14 cellular contexts compared by ENCODE assay signal in genomic region chr1:231935856-231936255, GRCh38.
"Had no signal": no experiment of that assay in that cellular context is flagged by ENCODE, and none has a peak within 500 bp of the region (broad histone marks: within the 10 kb centered on the region; RNA-seq: fewer than 3 reads in every experiment).

No MANE protein-coding gene starts in this region.

- H3K27me3 Mint-ChIP-seq: activated B cell treated with CpG ODN at 0.5 μM for 24 hours; activated CD4-positive, alpha-beta T cell treated with anti-CD3 and anti-CD28 coated beads, Interleukin-2, amount 10 ng/mL, durations not matched to agents 24 days and 14 days had no signal

- H3K27ac Mint-ChIP-seq: activated B cell treated with CpG ODN at 0.5 μM for 24 hours; activated CD4-positive, alpha-beta T cell treated with anti-CD3 and anti-CD28 coated beads, Interleukin-2, amount 10 ng/mL, durations not matched to agents 24 days and 14 days; activated T-helper 2 cell treated with anti-CD3 and anti-CD28 coated beads, Interferon-gamma antibody, Interleukin-2, Interleukin-4, amounts not matched to agents 10 μg/mL and 5 μg/mL and 100 μg/mL, durations not matched to agents 14 hours and 24 hours and 36 hours had no signal

- DNase-seq: activated B cell treated with CpG ODN at 0.5 μM for 24 hours; activated CD4-positive, alpha-beta T cell treated with anti-CD3 and anti-CD28 coated beads, Interleukin-2, amount 10 ng/mL, durations not matched to agents 24 days and 14 days; activated naive CD4-positive, alpha-beta T cell treated with anti-CD3 and anti-CD28 coated beads, Interleukin-2, amount 50 U/mL, for 16 hours; adrenal gland; central memory CD4-positive, alpha-beta T cell; effector CD4-positive, alpha-beta T cell; gastrocnemius medialis; islet precursor cell; left lung; pancreas; retina had no signal

- H3K4me1 Mint-ChIP-seq: activated B cell treated with CpG ODN at 0.5 μM for 24 hours; activated CD4-positive, alpha-beta T cell treated with anti-CD3 and anti-CD28 coated beads, Interleukin-2, amount 10 ng/mL, durations not matched to agents 24 days and 14 days had no signal

- FAIRE-seq: pancreas had no signal

- H3K4me3 ChIP-seq: adrenal gland, coronary artery, gastrocnemius medialis, left lung, pancreas, skin epidermis had no signal

- H3K9me3 ChIP-seq: adrenal gland, pancreas had no signal

- H3K4me3 Mint-ChIP-seq: activated B cell treated with CpG ODN at 0.5 μM for 24 hours; activated CD4-positive, alpha-beta T cell treated with anti-CD3 and anti-CD28 coated beads, Interleukin-2, amount 10 ng/mL, durations not matched to agents 24 days and 14 days had no signal

- ATAC-seq: left lung, pancreas had no signal

- H3K36me3 ChIP-seq: adrenal gland, gastrocnemius medialis, left lung, pancreas had no signal
